1 cellular context compared by ENCODE assay signal in genomic region chr1:89546082-89546889, GRCh38.
TF ChIP-seq lines count a peak whose summit lies in the region.

No MANE protein-coding gene starts in this region.

TF ChIP-seq in IMR-90, 13 proteins besides CTCF, POLR2A, EP300 and RAD21 (continued from another document):
- TF ChIP-seq USF2 (IDR thresholded peaks at IDR 0.05; ENCODE audit: low read depth, low read length) (no peak), MAFK (IDR thresholded peaks at IDR 0.05; ENCODE audit: low read depth, low read length) (no peak), MAZ (IDR thresholded peaks at IDR 0.05; ENCODE audit: borderline replicate concordance, low read depth, low read length) (no peak)
TF ChIP-seq in IMR-90: peak in this region for 0.
